Comparison of ENCODE assay signal across 9 cellular contexts in genomic region chr16:87687998-87688529, GRCh38.
"Had no signal": no experiment of that assay in that cellular context is flagged by ENCODE, and none has a peak within 500 bp of the region (broad histone marks: within the 10 kb centered on the region; RNA-seq: fewer than 3 reads in every experiment).

No MANE protein-coding gene starts in this region.

- DNase-seq: H9, HCEC 1CT, KG1 had no signal

- ATAC-seq: GM23338 had no signal

- H3K4me1 Mint-ChIP-seq: GM23338 had no signal

- H3K4me2 ChIP-seq: GM23338 had no signal

- H3K4me3 ChIP-seq: GM23338 had no signal

- H3K27ac ChIP-seq: HL-60 had no signal

- H3K36me3 Mint-ChIP-seq: IgD-negative memory B cell had no signal

- H2AFZ ChIP-seq: GM23338 had no signal

- FAIRE-seq: H1, H54, HepG2 had no signal

- H3K9me3 Mint-ChIP-seq: GM23338, H9, IgD-negative memory B cell had no signal

- H3K27ac Mint-ChIP-seq: GM23338, IgD-negative memory B cell had no signal

- H3K4me3 Mint-ChIP-seq: GM23338, H9, IgD-negative memory B cell had no signal
